20 cellular contexts compared by ENCODE assay signal in the genomic region with DNA sequence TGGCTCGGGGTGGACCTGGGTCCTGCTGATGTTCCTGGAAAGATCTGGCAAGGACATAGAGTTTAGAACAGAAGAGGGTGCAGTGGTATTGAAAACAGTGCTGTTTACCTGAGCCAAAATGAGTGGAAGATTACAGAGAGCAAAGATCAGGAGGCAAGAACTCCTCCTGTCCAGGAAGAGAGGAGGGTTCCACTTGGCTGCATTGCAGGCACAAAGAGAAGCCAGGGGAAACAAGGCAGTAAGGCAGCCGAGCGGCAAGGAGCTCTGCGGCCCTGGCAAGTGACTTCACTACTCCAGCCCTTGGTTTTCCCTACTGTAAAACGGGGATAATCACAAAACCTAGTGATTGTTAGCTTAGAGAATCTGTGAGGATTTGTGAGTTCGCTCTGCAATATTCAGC. TPM values are rescaled to one million over a fixed set of nuclear protein-coding genes. Genes with fewer than 3 reads are reported as not detected.
A peak's percentile ranks its signal among the peaks of the same experiment; 100 is the strongest.
DNase-seq lines count a peak whose midpoint lies in the region; ATAC-seq and TF ChIP-seq lines count a peak whose summit lies in the region.
"Had no signal": no experiment of that assay in that cellular context is flagged by ENCODE, and none has a peak within 500 bp of the region (broad histone marks: within the 10 kb centered on the region; RNA-seq: fewer than 3 reads in every experiment).

No MANE protein-coding gene starts in this region.

- no peak overlapping the region for H3K4me3 ChIP-seq in left lung
- H3K4me3 ChIP-seq in parathyroid adenoma (ENCODE audit: low read depth, low read length), result no peak overlapping the region
- H3K4me3 ChIP-seq: esophagus muscularis mucosa, skin epidermis, uterus had no signal

- H3K4me2 ChIP-seq in parathyroid adenoma (ENCODE audit: low read length), result peak overlapping the region; percentile 44

- H3K9me3 ChIP-seq in left lung (no peaks in the 10 kb centered on the region), parathyroid adenoma (ENCODE audit: control insufficient read depth, low read length) (no peaks in the 10 kb centered on the region)
- H3K9me3 ChIP-seq: esophagus muscularis mucosa, uterus had no signal

- H3K79me2 ChIP-seq in parathyroid adenoma, result no peaks in the 10 kb centered on the region

- peak overlapping the region; percentile 51 for H3K27ac ChIP-seq in C4-2B
- H3K27ac ChIP-seq in VCaP, result peak overlapping the region; percentile 83
- H3K27ac ChIP-seq in left lung, result peak overlapping the region; percentile 41 to 44
- H3K27ac ChIP-seq in parathyroid adenoma, result no peak overlapping the region
- H3K27ac ChIP-seq: esophagus muscularis mucosa, skin epidermis, uterus had no signal

- ATAC-seq in left lung, result no peak
- ATAC-seq in GM18519 (IDR thresholded peaks at IDR 0.05; ENCODE audit: low FRiP score, unreplicated experiment), result no peak
- ATAC-seq: activated CD4-positive, alpha-beta T cell treated with anti-CD3 and anti-CD28 coated beads for 36 hours; effector memory CD8-positive, alpha-beta T cell; natural killer cell; PC-3 had no signal

- DNase-seq in left lung, result peak in 1 of 2 donors; percentile 24
- no peak for DNase-seq in globus pallidus (ENCODE audit: low spot score)
- DNase-seq in stimulated activated CD4-positive, alpha-beta T cell treated with anti-CD3 and anti-CD28 coated beads, Interleukin-4, amount 100 ng/mL, for 4 hours, result no peak
- no peak for DNase-seq in islet precursor cell
- DNase-seq: activated CD4-positive, alpha-beta T cell treated with anti-CD3 and anti-CD28 coated beads for 36 hours; activated naive CD8-positive, alpha-beta T cell treated with anti-CD3 and anti-CD28 coated beads for 36 hours; DMS 273 treated with DMSO at 0.1 percent for 48 hours; effector memory CD8-positive, alpha-beta T cell; KG1; natural killer cell; NCI-H82; PC-3; SIG-M5; uterus had no signal

- no peak for TF ChIP-seq CTCF in C4-2B (conservative IDR thresholded peaks at IDR 0.05)
- TF ChIP-seq CTCF in VCaP (conservative IDR thresholded peaks at IDR 0.05), result no peak
- TF ChIP-seq CTCF in left lung (IDR thresholded peaks at IDR 0.05), result no peak
- TF ChIP-seq CTCF in parathyroid adenoma (IDR thresholded peaks at IDR 0.05), result no peak

- H3K27me3 ChIP-seq in left lung, result no peaks in the 10 kb centered on the region
- H3K27me3 ChIP-seq in parathyroid adenoma (ENCODE audit: control insufficient read depth, insufficient read depth, low read length), result no peaks in the 10 kb centered on the region
- H3K27me3 ChIP-seq: esophagus muscularis mucosa, uterus had no signal

- peak overlapping the region; percentile 53 for H2AFZ ChIP-seq in parathyroid adenoma

- H3K9ac ChIP-seq in parathyroid adenoma, result no peak overlapping the region

- H3K4me1 ChIP-seq in left lung, result peaks cover 3 to 21% of the 10 kb centered on the region in 2 donors
- H3K4me1 ChIP-seq in parathyroid adenoma, result no peaks in the 10 kb centered on the region
- H3K4me1 ChIP-seq: uterus had no signal

- intact Hi-C loops in left lung (cut with DNase I), result no loop called here

- no peaks in the 10 kb centered on the region for H3K36me3 ChIP-seq in left lung
- no peaks in the 10 kb centered on the region for H3K36me3 ChIP-seq in parathyroid adenoma (ENCODE audit: control insufficient read depth, insufficient read depth, low read length)
- H3K36me3 ChIP-seq: esophagus muscularis mucosa, uterus had no signal

RNA-seq across cellular contexts. Expression of a gene that starts 3.7 kb away (rescaled TPM):
- 100 to 1,000 TPM; 119 to 149 TPM for total RNA-seq in left lung
